Comparison of ENCODE assay signal across 32 cellular contexts in genomic region chr6:8191629-8192028, GRCh38.
"Had no signal": no experiment of that assay in that cellular context is flagged by ENCODE, and none has a peak within 500 bp of the region (broad histone marks: within the 10 kb centered on the region; RNA-seq: fewer than 3 reads in every experiment).

No MANE protein-coding gene starts in this region.

- H3K4me1 Mint-ChIP-seq: activated CD4-positive, alpha-beta T cell treated with anti-CD3 and anti-CD28 coated beads, Interleukin-2, amount 10 ng/mL, durations not matched to agents 24 days and 14 days; activated naive CD8-positive, alpha-beta T cell treated with anti-CD3 and anti-CD28 coated beads for 36 hours; activated T-helper 17 cell treated with anti-CD3 and anti-CD28 coated beads, Interleukin-2, amount 50 U/mL, for 72 hours had no signal

- H3K4me1 ChIP-seq: Peyer's patch had no signal

- DNase-seq: activated CD4-positive, alpha-beta T cell treated with anti-CD3 and anti-CD28 coated beads, Interleukin-2, amount 10 ng/mL, durations not matched to agents 24 days and 14 days; activated CD4-positive, alpha-beta T cell treated with anti-CD3 and anti-CD28 coated beads, Interleukin-2, amount 50 U/mL, for 4 hours; activated CD8-positive, alpha-beta T cell treated with anti-CD3 and anti-CD28 coated beads for 36 hours; activated effector memory CD4-positive, alpha-beta T cell treated with anti-CD3 and anti-CD28 coated beads, Interleukin-2, amount 50 U/mL, for 16 hours; activated naive CD4-positive, alpha-beta T cell; activated naive CD4-positive, alpha-beta T cell treated with anti-CD3 and anti-CD28 coated beads, Interleukin-2, amount 50 U/mL, for 16 hours; activated naive CD8-positive, alpha-beta T cell treated with anti-CD3 and anti-CD28 coated beads for 36 hours; activated T-cell treated with anti-CD3 and anti-CD28 coated beads, Interleukin-2, amount 50 U/mL, for 1 hour; activated T-cell treated with anti-CD3 and anti-CD28 coated beads, Interleukin-2, amount 50 U/mL, for 72 hours; amniotic stem cell; aorta; brain microvascular endothelial cell; central memory CD4-positive, alpha-beta T cell; NCI-H1092 treated with DMSO at 0.1 percent for 48 hours; NCI-H1417; NCI-H1694 treated with DMSO at 0.1 percent for 48 hours; NCI-H2029; NCI-H345; NCI-H524 treated with DMSO at 0.1 percent for 48 hours; NCI-H748 treated with DMSO at 0.1 percent for 48 hours; NK-92 treated with Interleukin-12 subunit alpha and Interleukin-12 subunit beta, amount 100 ng/mL, for 24 hours; PC-3; Peyer's patch; SIG-M5; SW 1271; T-helper 1 cell; T-helper 2 cell; T-helper 9 cell had no signal

- H3K36me3 Mint-ChIP-seq: activated naive CD8-positive, alpha-beta T cell treated with anti-CD3 and anti-CD28 coated beads for 36 hours had no signal

- H3K27ac ChIP-seq: brain microvascular endothelial cell, Peyer's patch, RWPE1, VCaP had no signal

- H3K27me3 ChIP-seq: brain microvascular endothelial cell, Peyer's patch had no signal

- H3K9me3 ChIP-seq: Peyer's patch had no signal

- H3K27ac Mint-ChIP-seq: activated CD4-positive, alpha-beta T cell treated with anti-CD3 and anti-CD28 coated beads, Interleukin-2, amount 10 ng/mL, durations not matched to agents 24 days and 14 days; activated CD8-positive, alpha-beta T cell treated with anti-CD3 and anti-CD28 coated beads for 36 hours; activated naive CD8-positive, alpha-beta T cell treated with anti-CD3 and anti-CD28 coated beads for 36 hours; activated T-cell treated with anti-CD3 and anti-CD28 coated beads, Interleukin-2, amount 50 U/mL, for 72 hours; activated T-helper 17 cell treated with anti-CD3 and anti-CD28 coated beads, Interleukin-2, amount 50 U/mL, for 72 hours had no signal

- H3K4me3 Mint-ChIP-seq: activated CD4-positive, alpha-beta T cell treated with anti-CD3 and anti-CD28 coated beads, Interleukin-2, amount 10 ng/mL, durations not matched to agents 24 days and 14 days; activated CD8-positive, alpha-beta T cell treated with anti-CD3 and anti-CD28 coated beads for 36 hours; activated naive CD8-positive, alpha-beta T cell treated with anti-CD3 and anti-CD28 coated beads for 36 hours; activated T-cell treated with anti-CD3 and anti-CD28 coated beads, Interleukin-2, amount 50 U/mL, for 72 hours; activated T-helper 17 cell treated with anti-CD3 and anti-CD28 coated beads, Interleukin-2, amount 50 U/mL, for 72 hours had no signal

- H3K4me3 ChIP-seq: Peyer's patch had no signal

- ATAC-seq: activated CD8-positive, alpha-beta T cell treated with anti-CD3 and anti-CD28 coated beads for 36 hours; activated T-cell treated with anti-CD3 and anti-CD28 coated beads, Interleukin-2, amount 50 U/mL, for 72 hours; activated T-helper 17 cell treated with anti-CD3 and anti-CD28 coated beads, Interleukin-2, amount 50 U/mL, for 72 hours; PC-3; Right ventricle myocardium inferior had no signal

- H3K36me3 ChIP-seq: brain microvascular endothelial cell, Peyer's patch had no signal

- H3K9me3 Mint-ChIP-seq: activated CD4-positive, alpha-beta T cell treated with anti-CD3 and anti-CD28 coated beads, Interleukin-2, amount 10 ng/mL, durations not matched to agents 24 days and 14 days; activated CD8-positive, alpha-beta T cell treated with anti-CD3 and anti-CD28 coated beads for 36 hours; activated naive CD8-positive, alpha-beta T cell treated with anti-CD3 and anti-CD28 coated beads for 36 hours; activated T-cell treated with anti-CD3 and anti-CD28 coated beads, Interleukin-2, amount 50 U/mL, for 72 hours; activated T-helper 17 cell treated with anti-CD3 and anti-CD28 coated beads, Interleukin-2, amount 50 U/mL, for 72 hours had no signal
